In the genomic region with DNA sequence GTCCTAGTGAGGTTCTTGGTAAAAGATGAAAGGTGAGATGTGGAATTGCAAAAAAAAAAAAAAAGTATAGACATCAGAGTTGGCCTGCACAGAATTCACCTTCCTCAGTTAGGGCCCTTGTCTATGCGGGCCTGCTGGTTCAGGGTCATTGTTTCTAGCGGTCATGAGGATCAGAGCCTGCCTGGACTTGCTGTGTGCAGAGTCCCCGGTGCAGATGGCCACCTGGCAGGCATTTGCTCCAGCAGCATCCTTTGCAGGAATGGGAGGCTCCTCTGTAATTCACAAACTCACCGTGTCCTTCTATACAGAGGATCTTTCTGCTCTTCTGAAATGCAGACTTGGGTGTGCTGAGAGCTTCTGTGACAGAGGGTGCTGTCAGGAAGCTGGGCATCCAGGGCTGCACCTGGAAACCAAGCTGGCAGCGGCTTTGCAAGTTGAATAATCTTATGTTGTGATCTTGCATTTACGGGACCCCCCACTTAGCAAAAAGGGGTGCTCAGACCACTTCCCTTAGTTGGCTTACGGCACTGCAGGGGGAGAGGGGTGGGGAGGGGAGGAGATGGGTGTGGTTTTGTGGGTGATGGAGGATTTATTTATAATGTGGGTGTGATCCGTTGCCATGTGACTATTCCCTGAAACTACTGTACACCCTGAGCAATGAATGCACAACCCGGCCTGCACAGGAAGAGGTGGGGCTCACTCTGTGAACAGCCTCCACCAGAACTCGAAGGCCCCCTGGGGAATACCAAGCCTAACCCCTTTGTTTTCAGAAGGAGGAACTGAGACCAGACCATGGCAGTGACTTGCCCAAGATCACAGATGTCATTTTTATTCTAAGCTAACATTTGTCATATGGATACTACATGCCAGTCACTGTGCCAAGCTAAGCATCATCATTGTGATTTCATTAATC, we compare ENCODE assay signal across 8 cellular contexts.
DNase-seq lines count a peak whose midpoint lies in the region; ATAC-seq lines count a peak whose summit lies in the region.

No MANE protein-coding gene starts in this region.

- peak; percentile 51 for DNase-seq in NK-92 treated with Interleukin-12 subunit alpha and Interleukin-12 subunit beta, amount 100 ng/mL, for 24 hours (lab: John Stamatoyannopoulos, UW)
- DNase-seq in NK-92 (lab: John Stamatoyannopoulos, UW; ENCODE audit: unreplicated experiment): no peak
- DNase-seq in OCI-M1 (lab: John Stamatoyannopoulos, UW): peak; percentile 23
- peak; percentile 26 for DNase-seq in activated T-helper 9 cell treated with anti-CD3 and anti-CD28 coated beads, Interleukin-2, amount 50 U/mL, for 16 hours (ENCODE audit: low read depth)
- peak; percentile 25 to 27 for DNase-seq in stimulated activated CD4-positive, alpha-beta T cell treated with anti-CD3 and anti-CD28 coated beads, Interleukin-2, amount 100 ng/mL, for 48 hours
- no peak for DNase-seq in RKO (ENCODE audit: low spot score)
- no peak for DNase-seq in NCI-H226

- ATAC-seq in HG03045 (IDR thresholded peaks at IDR 0.05; ENCODE audit: unreplicated experiment): peak; percentile 92

Comparison
In these comparisons a context has a peak if more than half of its experiments do, and no peak if none do; other contexts are left out.
1. DNase-seq: peak in NK-92 treated with Interleukin-12 subunit alpha and Interleukin-12 subunit beta, amount 100 ng/mL, for 24 hours (single experiment), OCI-M1 (single experiment), activated T-helper 9 cell treated with anti-CD3 and anti-CD28 coated beads, Interleukin-2, amount 50 U/mL, for 16 hours (single experiment) and stimulated activated CD4-positive, alpha-beta T cell treated with anti-CD3 and anti-CD28 coated beads, Interleukin-2, amount 100 ng/mL, for 48 hours (2 of 2); none in NK-92 (single experiment), RKO (single experiment) and NCI-H226 (single experiment).